In genomic region chr17:73595068-73595865, GRCh38 we compare ENCODE assay signal across 1 cellular context.
TF ChIP-seq lines count a peak whose summit lies in the region.

No MANE protein-coding gene starts in this region.

TF ChIP-seq in H1, 55 proteins besides CTCF, POLR2A, EP300 and RAD21:
- no peak for TF ChIP-seq TCF12 (IDR thresholded peaks at IDR 0.05; ENCODE audit: low read depth, low read length)
- no peak for TF ChIP-seq NANOG (IDR thresholded peaks at IDR 0.05; ENCODE audit: insufficient read depth, low read depth, low read length, poor library complexity, severe bottlenecking)
- TF ChIP-seq SIN3A (conservative IDR thresholded peaks at IDR 0.05 in 1 of 2, IDR thresholded peaks at IDR 0.05 in 1 of 2; ENCODE audit: low read depth in 1 of 2, low read length in 2 of 2) = 0 out of 4 replicates have a peak, but pooled peaks of 1 of the 2 experiments have one; percentile 27
